ENCODE assay signal across 1 cellular context in the genomic region with DNA sequence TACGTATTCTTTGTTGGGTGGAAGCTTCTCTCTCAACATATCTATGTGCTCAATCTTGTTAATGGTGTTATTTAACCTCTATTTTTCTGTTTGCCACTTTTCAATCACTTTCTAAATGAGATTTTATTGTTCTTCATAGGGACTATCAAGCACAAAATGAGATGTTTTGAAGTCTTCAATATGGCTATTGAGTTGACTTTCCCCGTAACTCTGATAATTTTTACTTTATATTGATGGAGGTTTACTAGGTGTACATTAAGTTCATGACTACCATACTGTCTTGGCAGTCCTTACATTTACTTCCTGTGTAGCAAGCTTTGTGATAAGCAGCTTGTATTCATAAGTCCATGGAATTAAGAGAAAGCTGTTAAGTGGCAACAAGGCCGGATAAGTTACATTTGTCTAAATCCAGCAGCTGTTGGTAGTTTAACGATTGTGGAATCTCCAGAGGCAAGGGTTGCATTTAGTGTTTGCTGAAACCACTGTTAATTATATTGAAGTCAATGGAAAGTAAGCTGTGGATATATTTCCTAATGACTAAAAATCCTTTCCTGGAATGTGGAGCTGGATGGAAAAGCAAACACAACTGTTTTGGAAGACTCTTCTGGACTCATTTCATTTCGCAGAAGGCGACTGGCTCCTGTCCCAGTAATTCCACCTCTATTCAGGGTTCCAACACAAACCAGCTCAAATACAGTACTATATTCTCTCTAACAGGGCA.
TF ChIP-seq lines count a peak whose summit lies in the region.

No MANE protein-coding gene starts in this region.

TF ChIP-seq in K562, 482 proteins besides CTCF, POLR2A, EP300 and RAD21 (continued from another document and continues in another):
- TF ChIP-seq ASH1L (IDR thresholded peaks at IDR 0.05; ENCODE audit: borderline replicate concordance, low read depth, partially characterized antibody) (no peak), FIP1L1 (IDR thresholded peaks at IDR 0.05; ENCODE audit: low read depth, low read length, poor library complexity, severe bottlenecking) (no peak), MYNN (IDR thresholded peaks at IDR 0.05) (0 out of 2 replicates have a peak, but pooled peaks have one; percentile 25), MYNN (CRISPR knock-in tag; IDR thresholded peaks at IDR 0.05) (no peak), FOXA3 (CRISPR knock-in tag; conservative IDR thresholded peaks at IDR 0.05 in 1 of 2, IDR thresholded peaks at IDR 0.05 in 1 of 2) (0 out of 4 replicates have a peak, but pooled peaks of 1 of the 2 experiments have one; percentile 43), ZNF121 (CRISPR knock-in tag; conservative IDR thresholded peaks at IDR 0.05) (no peak), SUPT5H (IDR thresholded peaks at IDR 0.05) (no peak), POLR2B (IDR thresholded peaks at IDR 0.05; ENCODE audit: low read depth, partially characterized antibody) (no peak), ZNF184 (CRISPR knock-in tag; IDR thresholded peaks at IDR 0.05) (no peak), NFATC3 (IDR thresholded peaks at IDR 0.05) (no peak), KLF1 (tag; IDR thresholded peaks at IDR 0.05) (no peak), SOX6 (IDR thresholded peaks at IDR 0.05) (peak; percentile 58; the same call in 1 of the 2 replicates), GABPA (tag; conservative IDR thresholded peaks at IDR 0.05; ENCODE audit: low read depth) (no peak), RFX5 (IDR thresholded peaks at IDR 0.05; ENCODE audit: low read depth, low read length) (no peak), HLTF (IDR thresholded peaks at IDR 0.05) (no peak), ILF3 (IDR thresholded peaks at IDR 0.05; ENCODE audit: borderline replicate concordance) (no peak), MTA1 (IDR thresholded peaks at IDR 0.05; ENCODE audit: borderline replicate concordance) (no peak), SP2 (IDR thresholded peaks at IDR 0.05; ENCODE audit: extremely low read depth, low read depth, low read length, poor library complexity, severe bottlenecking) (no peak), IFI16 (CRISPR knock-in tag; IDR thresholded peaks at IDR 0.05) (no peak), PHTF2 (CRISPR knock-in tag; IDR thresholded peaks at IDR 0.05) (no peak), KAT2B (IDR thresholded peaks at IDR 0.05; ENCODE audit: low read depth, low read length) (no peak), MAFG (tag; conservative IDR thresholded peaks at IDR 0.05) (no peak), NFE2 (IDR thresholded peaks at IDR 0.05; ENCODE audit: low read depth) (no peak), CREB1 (IDR thresholded peaks at IDR 0.05) (peak; percentile 67), CREB1 (CRISPR knock-in tag; IDR thresholded peaks at IDR 0.05) (no peak), ZFX (CRISPR knock-in tag; IDR thresholded peaks at IDR 0.05) (no peak), BACH1 (tag; IDR thresholded peaks at IDR 0.05) (no peak), NFXL1 (CRISPR knock-in tag; IDR thresholded peaks at IDR 0.05) (no peak), ZNF699 (CRISPR knock-in tag; IDR thresholded peaks at IDR 0.05; ENCODE audit: insufficient replicate concordance) (no peak)
- TF ChIP-seq, protein P1, sequence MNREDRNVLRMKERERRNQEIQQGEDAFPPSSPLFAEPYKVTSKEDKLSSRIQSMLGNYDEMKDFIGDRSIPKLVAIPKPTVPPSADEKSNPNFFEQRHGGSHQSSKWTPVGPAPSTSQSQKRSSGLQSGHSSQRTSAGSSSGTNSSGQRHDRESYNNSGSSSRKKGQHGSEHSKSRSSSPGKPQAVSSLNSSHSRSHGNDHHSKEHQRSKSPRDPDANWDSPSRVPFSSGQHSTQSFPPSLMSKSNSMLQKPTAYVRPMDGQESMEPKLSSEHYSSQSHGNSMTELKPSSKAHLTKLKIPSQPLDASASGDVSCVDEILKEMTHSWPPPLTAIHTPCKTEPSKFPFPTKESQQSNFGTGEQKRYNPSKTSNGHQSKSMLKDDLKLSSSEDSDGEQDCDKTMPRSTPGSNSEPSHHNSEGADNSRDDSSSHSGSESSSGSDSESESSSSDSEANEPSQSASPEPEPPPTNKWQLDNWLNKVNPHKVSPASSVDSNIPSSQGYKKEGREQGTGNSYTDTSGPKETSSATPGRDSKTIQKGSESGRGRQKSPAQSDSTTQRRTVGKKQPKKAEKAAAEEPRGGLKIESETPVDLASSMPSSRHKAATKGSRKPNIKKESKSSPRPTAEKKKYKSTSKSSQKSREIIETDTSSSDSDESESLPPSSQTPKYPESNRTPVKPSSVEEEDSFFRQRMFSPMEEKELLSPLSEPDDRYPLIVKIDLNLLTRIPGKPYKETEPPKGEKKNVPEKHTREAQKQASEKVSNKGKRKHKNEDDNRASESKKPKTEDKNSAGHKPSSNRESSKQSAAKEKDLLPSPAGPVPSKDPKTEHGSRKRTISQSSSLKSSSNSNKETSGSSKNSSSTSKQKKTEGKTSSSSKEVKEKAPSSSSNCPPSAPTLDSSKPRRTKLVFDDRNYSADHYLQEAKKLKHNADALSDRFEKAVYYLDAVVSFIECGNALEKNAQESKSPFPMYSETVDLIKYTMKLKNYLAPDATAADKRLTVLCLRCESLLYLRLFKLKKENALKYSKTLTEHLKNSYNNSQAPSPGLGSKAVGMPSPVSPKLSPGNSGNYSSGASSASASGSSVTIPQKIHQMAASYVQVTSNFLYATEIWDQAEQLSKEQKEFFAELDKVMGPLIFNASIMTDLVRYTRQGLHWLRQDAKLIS (CRISPR knock-in tag; IDR thresholded peaks at IDR 0.05) = 0 out of 2 replicates have a peak, but pooled peaks have one; percentile 51
- TF ChIP-seq, protein P2, sequence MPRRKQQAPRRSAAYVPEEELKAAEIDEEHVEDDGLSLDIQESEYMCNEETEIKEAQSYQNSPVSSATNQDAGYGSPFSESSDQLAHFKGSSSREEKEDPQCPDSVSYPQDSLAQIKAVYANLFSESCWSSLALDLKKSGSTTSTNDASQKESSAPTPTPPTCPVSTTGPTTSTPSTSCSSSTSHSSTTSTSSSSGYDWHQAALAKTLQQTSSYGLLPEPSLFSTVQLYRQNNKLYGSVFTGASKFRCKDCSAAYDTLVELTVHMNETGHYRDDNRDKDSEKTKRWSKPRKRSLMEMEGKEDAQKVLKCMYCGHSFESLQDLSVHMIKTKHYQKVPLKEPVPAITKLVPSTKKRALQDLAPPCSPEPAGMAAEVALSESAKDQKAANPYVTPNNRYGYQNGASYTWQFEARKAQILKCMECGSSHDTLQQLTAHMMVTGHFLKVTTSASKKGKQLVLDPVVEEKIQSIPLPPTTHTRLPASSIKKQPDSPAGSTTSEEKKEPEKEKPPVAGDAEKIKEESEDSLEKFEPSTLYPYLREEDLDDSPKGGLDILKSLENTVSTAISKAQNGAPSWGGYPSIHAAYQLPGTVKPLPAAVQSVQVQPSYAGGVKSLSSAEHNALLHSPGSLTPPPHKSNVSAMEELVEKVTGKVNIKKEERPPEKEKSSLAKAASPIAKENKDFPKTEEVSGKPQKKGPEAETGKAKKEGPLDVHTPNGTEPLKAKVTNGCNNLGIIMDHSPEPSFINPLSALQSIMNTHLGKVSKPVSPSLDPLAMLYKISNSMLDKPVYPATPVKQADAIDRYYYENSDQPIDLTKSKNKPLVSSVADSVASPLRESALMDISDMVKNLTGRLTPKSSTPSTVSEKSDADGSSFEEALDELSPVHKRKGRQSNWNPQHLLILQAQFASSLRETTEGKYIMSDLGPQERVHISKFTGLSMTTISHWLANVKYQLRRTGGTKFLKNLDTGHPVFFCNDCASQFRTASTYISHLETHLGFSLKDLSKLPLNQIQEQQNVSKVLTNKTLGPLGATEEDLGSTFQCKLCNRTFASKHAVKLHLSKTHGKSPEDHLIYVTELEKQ (CRISPR knock-in tag; IDR thresholded peaks at IDR 0.05) = no peak
- TF ChIP-seq, protein P3, sequence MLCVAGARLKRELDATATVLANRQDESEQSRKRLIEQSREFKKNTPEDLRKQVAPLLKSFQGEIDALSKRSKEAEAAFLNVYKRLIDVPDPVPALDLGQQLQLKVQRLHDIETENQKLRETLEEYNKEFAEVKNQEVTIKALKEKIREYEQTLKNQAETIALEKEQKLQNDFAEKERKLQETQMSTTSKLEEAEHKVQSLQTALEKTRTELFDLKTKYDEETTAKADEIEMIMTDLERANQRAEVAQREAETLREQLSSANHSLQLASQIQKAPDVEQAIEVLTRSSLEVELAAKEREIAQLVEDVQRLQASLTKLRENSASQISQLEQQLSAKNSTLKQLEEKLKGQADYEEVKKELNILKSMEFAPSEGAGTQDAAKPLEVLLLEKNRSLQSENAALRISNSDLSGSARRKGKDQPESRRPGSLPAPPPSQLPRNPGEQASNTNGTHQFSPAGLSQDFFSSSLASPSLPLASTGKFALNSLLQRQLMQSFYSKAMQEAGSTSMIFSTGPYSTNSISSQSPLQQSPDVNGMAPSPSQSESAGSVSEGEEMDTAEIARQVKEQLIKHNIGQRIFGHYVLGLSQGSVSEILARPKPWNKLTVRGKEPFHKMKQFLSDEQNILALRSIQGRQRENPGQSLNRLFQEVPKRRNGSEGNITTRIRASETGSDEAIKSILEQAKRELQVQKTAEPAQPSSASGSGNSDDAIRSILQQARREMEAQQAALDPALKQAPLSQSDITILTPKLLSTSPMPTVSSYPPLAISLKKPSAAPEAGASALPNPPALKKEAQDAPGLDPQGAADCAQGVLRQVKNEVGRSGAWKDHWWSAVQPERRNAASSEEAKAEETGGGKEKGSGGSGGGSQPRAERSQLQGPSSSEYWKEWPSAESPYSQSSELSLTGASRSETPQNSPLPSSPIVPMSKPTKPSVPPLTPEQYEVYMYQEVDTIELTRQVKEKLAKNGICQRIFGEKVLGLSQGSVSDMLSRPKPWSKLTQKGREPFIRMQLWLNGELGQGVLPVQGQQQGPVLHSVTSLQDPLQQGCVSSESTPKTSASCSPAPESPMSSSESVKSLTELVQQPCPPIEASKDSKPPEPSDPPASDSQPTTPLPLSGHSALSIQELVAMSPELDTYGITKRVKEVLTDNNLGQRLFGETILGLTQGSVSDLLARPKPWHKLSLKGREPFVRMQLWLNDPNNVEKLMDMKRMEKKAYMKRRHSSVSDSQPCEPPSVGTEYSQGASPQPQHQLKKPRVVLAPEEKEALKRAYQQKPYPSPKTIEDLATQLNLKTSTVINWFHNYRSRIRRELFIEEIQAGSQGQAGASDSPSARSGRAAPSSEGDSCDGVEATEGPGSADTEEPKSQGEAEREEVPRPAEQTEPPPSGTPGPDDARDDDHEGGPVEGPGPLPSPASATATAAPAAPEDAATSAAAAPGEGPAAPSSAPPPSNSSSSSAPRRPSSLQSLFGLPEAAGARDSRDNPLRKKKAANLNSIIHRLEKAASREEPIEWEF (CRISPR knock-in tag; IDR thresholded peaks at IDR 0.05) = no peak
- TF ChIP-seq, protein P4, sequence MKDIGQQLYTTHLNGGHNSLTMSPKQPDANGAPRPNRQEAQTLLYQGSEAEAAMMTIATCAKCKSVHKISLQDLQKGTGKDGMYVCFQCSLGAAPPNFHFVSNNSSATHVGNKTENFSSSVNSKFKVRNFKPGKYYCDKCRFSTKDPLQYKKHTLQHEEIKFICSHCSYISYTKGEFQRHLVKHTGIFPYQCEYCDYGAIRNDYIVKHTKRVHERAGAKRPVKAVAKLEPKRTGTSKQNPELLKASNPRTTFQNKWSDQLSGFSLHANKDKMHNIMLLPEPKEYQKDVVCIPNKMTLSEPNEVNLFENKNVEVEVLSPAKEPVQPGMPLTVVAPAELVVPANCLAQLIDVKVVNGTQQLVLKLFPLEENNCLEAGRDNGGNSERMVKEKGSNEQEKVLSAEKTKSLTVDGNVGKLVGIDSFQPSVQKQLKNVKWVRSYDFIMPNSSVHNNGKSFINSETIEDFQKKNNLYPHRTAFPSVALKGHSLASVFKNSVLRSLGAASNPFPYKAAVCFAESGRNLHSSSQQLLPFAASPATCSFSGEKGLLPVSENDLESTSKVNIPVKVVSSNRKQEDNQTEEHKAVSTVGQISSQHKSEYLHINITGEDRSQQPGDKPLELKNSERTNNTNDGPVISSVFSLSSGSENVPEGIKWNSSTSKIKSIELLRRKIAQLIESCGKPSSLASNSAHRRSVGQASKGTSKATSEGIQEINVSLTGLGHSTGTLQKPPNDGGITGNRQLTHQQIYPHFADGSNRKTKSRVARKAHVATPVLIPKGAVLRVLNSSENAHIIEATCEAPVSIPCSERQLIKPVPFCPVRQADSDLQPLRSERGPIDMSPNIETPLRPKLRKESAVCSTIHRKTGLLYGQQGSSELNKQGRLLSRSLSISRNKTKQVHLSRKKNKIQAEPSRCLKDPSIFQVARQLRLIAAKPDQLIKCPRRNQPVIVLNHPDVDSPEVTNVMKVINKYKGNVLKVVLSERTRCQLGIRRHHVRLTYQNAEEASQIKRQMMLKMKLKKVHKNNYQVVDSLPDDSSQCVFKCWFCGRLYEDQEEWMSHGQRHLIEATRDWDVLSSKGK (CRISPR knock-in tag; IDR thresholded peaks at IDR 0.05) = no peak
- TF ChIP-seq, protein P5, sequence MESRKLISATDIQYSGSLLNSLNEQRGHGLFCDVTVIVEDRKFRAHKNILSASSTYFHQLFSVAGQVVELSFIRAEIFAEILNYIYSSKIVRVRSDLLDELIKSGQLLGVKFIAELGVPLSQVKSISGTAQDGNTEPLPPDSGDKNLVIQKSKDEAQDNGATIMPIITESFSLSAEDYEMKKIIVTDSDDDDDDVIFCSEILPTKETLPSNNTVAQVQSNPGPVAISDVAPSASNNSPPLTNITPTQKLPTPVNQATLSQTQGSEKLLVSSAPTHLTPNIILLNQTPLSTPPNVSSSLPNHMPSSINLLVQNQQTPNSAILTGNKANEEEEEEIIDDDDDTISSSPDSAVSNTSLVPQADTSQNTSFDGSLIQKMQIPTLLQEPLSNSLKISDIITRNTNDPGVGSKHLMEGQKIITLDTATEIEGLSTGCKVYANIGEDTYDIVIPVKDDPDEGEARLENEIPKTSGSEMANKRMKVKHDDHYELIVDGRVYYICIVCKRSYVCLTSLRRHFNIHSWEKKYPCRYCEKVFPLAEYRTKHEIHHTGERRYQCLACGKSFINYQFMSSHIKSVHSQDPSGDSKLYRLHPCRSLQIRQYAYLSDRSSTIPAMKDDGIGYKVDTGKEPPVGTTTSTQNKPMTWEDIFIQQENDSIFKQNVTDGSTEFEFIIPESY (CRISPR knock-in tag; IDR thresholded peaks at IDR 0.05) = no peak
- TF ChIP-seq, protein P6, sequence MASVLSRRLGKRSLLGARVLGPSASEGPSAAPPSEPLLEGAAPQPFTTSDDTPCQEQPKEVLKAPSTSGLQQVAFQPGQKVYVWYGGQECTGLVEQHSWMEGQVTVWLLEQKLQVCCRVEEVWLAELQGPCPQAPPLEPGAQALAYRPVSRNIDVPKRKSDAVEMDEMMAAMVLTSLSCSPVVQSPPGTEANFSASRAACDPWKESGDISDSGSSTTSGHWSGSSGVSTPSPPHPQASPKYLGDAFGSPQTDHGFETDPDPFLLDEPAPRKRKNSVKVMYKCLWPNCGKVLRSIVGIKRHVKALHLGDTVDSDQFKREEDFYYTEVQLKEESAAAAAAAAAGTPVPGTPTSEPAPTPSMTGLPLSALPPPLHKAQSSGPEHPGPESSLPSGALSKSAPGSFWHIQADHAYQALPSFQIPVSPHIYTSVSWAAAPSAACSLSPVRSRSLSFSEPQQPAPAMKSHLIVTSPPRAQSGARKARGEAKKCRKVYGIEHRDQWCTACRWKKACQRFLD (CRISPR knock-in tag; IDR thresholded peaks at IDR 0.05) = no peak
